ENCODE assay signal across 16 cellular contexts in the genomic region with DNA sequence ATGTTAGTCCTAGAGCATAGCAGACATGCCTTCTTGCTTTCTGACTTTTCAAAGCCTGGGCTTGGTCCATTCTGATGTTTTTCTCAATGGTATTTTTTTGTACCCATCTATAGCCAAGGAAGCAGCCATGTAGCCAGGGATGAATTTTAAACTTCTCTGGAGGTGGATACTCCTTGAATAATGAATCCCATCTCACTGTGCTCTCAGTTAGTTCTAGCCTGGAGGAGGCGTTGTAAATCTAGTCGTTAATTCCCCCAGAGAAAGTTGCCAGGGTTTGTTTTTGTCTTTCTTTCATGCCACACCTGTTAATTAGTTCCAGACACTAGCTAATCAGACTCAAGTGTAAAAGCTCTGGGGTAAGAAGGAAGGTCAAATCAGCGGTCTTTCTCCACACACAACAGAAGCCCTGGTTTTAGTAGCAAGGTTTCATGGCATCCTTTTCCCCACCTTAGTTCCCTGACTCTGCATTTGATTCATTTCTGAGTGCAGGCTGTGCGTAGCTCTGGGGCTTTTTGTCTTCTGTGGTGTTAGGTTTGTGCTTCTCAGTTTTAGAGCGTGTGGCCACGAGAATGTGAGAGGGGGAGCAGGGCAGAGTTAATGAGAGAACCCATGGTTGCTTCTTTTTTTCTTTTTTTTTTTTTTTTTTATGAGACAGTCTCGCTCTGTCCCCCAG.
"Had no signal": no experiment of that assay in that cellular context is flagged by ENCODE, and none has a peak within 500 bp of the region (broad histone marks: within the 10 kb centered on the region; RNA-seq: fewer than 3 reads in every experiment).

No MANE protein-coding gene starts in this region.

- H3K9me3 ChIP-seq: colonic mucosa, esophagus muscularis mucosa, psoas muscle, sigmoid colon, stomach, testis had no signal

- H3K4me1 ChIP-seq: colonic mucosa, testis had no signal

- H3K27me3 ChIP-seq: colonic mucosa, esophagus muscularis mucosa, sigmoid colon, stomach, testis had no signal

- H3K27ac ChIP-seq: colonic mucosa, esophagus muscularis mucosa, psoas muscle, stomach, testis had no signal

- H3K36me3 ChIP-seq: colonic mucosa, esophagus muscularis mucosa, sigmoid colon, stomach had no signal

- DNase-seq: activated CD4-positive, alpha-beta T cell treated with anti-CD3 and anti-CD28 coated beads for 48 hours; activated CD8-positive, alpha-beta memory T cell treated with anti-CD3 and anti-CD28 coated beads, Interleukin-2, amount 50 U/mL, for 48 hours; activated naive CD8-positive, alpha-beta T cell treated with anti-CD3 and anti-CD28 coated beads for 36 hours; activated T-cell treated with anti-CD3 and anti-CD28 coated beads, Interleukin-2, amount 50 U/mL, for 72 hours; anterior cingulate cortex; colonic mucosa; hippocampal formation; mesenchymal stem cell; natural killer cell; psoas muscle; sigmoid colon; stimulated activated CD4-positive, alpha-beta T cell treated with anti-CD3 and anti-CD28 coated beads, Interleukin-1b, Interleukin-23, amount 100 ng/mL, for 48 hours; stomach; T-helper 17 cell; testis had no signal

- ATAC-seq: activated T-cell treated with anti-CD3 and anti-CD28 coated beads, Interleukin-2, amount 50 U/mL, for 72 hours; natural killer cell; T-helper 17 cell had no signal

- H3K4me3 ChIP-seq: colonic mucosa, esophagus muscularis mucosa, psoas muscle, sigmoid colon, stomach, testis had no signal
